In the genomic region with DNA sequence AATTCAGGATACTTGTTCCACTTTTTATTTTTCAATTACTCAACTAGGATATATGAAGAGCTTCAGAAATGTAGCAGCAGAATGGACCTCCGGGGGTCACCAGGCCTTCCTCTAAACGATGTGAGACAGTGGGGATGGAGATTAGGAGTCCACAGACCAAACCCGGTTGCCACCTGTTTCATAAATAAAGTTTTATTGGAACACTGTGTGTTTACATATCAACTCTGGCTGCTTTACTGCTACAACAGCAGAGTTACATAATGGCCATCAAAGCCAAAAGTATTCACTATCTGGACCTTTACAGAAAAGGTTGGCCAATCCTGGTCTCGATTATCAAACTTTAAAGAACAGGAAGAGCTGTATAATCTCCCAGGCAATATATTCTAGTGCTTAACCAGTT, we compare ENCODE assay signal across 23 cellular contexts.
"Had no signal": no experiment of that assay in that cellular context is flagged by ENCODE, and none has a peak within 500 bp of the region (broad histone marks: within the 10 kb centered on the region; RNA-seq: fewer than 3 reads in every experiment).

No MANE protein-coding gene starts in this region.

- DNase-seq: cortex of kidney; dorsolateral prefrontal cortex; effector CD8-positive, alpha-beta T cell; foreskin melanocyte; heart right ventricle; hypothalamus; left ventricle myocardium inferior; lower lobe of right lung; midbrain; naive B cell; occipital lobe; right lobe of liver; stimulated activated CD4-positive, alpha-beta T cell treated with anti-CD3 and anti-CD28 coated beads, Interleukin-4, amount 100 ng/mL, for 1 hour; stimulated activated CD8-positive, alpha-beta memory T cell treated with anti-CD3 and anti-CD28 coated beads, Interleukin-4, amount 100 ng/mL, for 48 hours; stimulated activated naive CD8-positive, alpha-beta T cell treated with anti-CD3 and anti-CD28 coated beads, Interleukin-15, Interleukin-2, amounts not matched to agents 100 U/mL and 50 U/mL, for 24 hours; thyroid gland; upper lobe of left lung; uterus had no signal

- H3K4me3 ChIP-seq: dorsolateral prefrontal cortex, heart right ventricle, left ventricle myocardium inferior, lower lobe of right lung, prostate gland, right lobe of liver, suprapubic skin, thyroid gland, upper lobe of left lung, uterus had no signal

- FAIRE-seq: islet of Langerhans had no signal

- H2AFZ ChIP-seq: parathyroid adenoma had no signal

- H3K79me2 ChIP-seq: parathyroid adenoma had no signal

- H3K27ac ChIP-seq: heart right ventricle, left ventricle myocardium inferior, lower lobe of right lung, parathyroid adenoma, prostate gland, right lobe of liver, suprapubic skin, thyroid gland, upper lobe of left lung, uterus had no signal

- H3K9ac ChIP-seq: parathyroid adenoma had no signal

- H3K36me3 ChIP-seq: heart right ventricle, left ventricle myocardium inferior, lower lobe of right lung, prostate gland, right lobe of liver, suprapubic skin, thyroid gland, upper lobe of left lung, uterus had no signal

- H3K4me1 ChIP-seq: heart right ventricle, left ventricle myocardium inferior, lower lobe of right lung, parathyroid adenoma, prostate gland, suprapubic skin, thyroid gland, uterus had no signal

- H3K9me3 ChIP-seq: heart right ventricle, left ventricle myocardium inferior, lower lobe of right lung, prostate gland, right lobe of liver, suprapubic skin, thyroid gland, upper lobe of left lung, uterus had no signal

- H3K27me3 ChIP-seq: dorsolateral prefrontal cortex, right lobe of liver, suprapubic skin, thyroid gland, upper lobe of left lung, uterus had no signal

- ATAC-seq: heart right ventricle; lower lobe of right lung; stimulated activated effector memory CD8-positive, alpha-beta T cell treated with anti-CD3 and anti-CD28 coated beads, Interleukin-12 subunit alpha, Interleukin-12 subunit beta, amount 100 ng/mL, for 72 hours; stimulated activated naive CD8-positive, alpha-beta T cell treated with anti-CD3 and anti-CD28 coated beads, Interleukin-15, Interleukin-2, amounts not matched to agents 100 U/mL and 50 U/mL, for 24 hours had no signal
